ENCODE assay signal across 26 cellular contexts in genomic region chr7:151094675-151095074, GRCh38. TPM values are rescaled to one million over a fixed set of nuclear protein-coding genes. Genes with fewer than 3 reads are reported as not detected.
DNase-seq lines count a peak whose midpoint lies in the region; ATAC-seq and TF ChIP-seq lines count a peak whose summit lies in the region.
"Had no signal": no experiment of that assay in that cellular context is flagged by ENCODE, and none has a peak within 500 bp of the region (broad histone marks: within the 10 kb centered on the region; RNA-seq: fewer than 3 reads in every experiment).

No MANE protein-coding gene starts in this region.

- H3K27me3 ChIP-seq in GM23248 (replicated peaks; ENCODE audit: insufficient read depth) (no peaks in the 10 kb centered on the region), foreskin keratinocyte (no peaks in the 10 kb centered on the region)
- H3K27me3 ChIP-seq: neural progenitor cell, SJSA1 had no signal

- peaks cover 22% of the 10 kb centered on the region for H3F3A ChIP-seq in GM23248 (ENCODE audit: insufficient read depth)

- WGBS in GM23248 (ENCODE audit: low coverage in 1 of 2, low lambda C conversion rate in 2 of 2, missing lambda C conversion rate in 2 of 2), 2 experiments = 76 to 80% methylated on average over 5 of the region's 5 CpGs

- in situ Hi-C loops in GM23248 (cut with MboI) = no loop called here

- H3K27ac Mint-ChIP-seq in stimulated activated effector memory CD8-positive, alpha-beta T cell treated with anti-CD3 and anti-CD28 coated beads, Interleukin-12 subunit alpha, Interleukin-12 subunit beta, amount 100 ng/mL, for 72 hours = peak overlapping the region; percentile 26
- H3K27ac Mint-ChIP-seq: activated CD8-positive, alpha-beta memory T cell treated with anti-CD3 and anti-CD28 coated beads, Interleukin-2, amount 10 ng/mL, durations not matched to agents 7 days and 5 days; activated naive CD4-positive, alpha-beta T cell treated with anti-CD3 and anti-CD28 coated beads, Interleukin-2, amount 10 ng/mL, durations not matched to agents 7 days and 5 days; neural progenitor cell had no signal

- TF ChIP-seq CTCF in VCaP (conservative IDR thresholded peaks at IDR 0.05) (no peak), foreskin keratinocyte (conservative IDR thresholded peaks at IDR 0.05) (no peak)

- H3K79me2 ChIP-seq in GM23248 (ENCODE audit: insufficient read depth) = peaks cover 100% of the 10 kb centered on the region

- H3K9me2 ChIP-seq in GM23248 (ENCODE audit: insufficient read depth) = no peaks in the 10 kb centered on the region

- no peak overlapping the region for H2AFZ ChIP-seq in GM23248
- H2AFZ ChIP-seq: neural progenitor cell had no signal

- no peaks in the 10 kb centered on the region for H3K36me3 ChIP-seq in GM23248 (ENCODE audit: low read depth)
- H3K36me3 ChIP-seq: neural progenitor cell, SJSA1 had no signal

- peak; percentile 45 for ATAC-seq in foreskin keratinocyte
- ATAC-seq in stimulated activated effector memory CD8-positive, alpha-beta T cell treated with anti-CD3 and anti-CD28 coated beads, Interleukin-12 subunit alpha, Interleukin-12 subunit beta, amount 100 ng/mL, for 72 hours = no peak
- ATAC-seq: activated CD8-positive, alpha-beta memory T cell treated with anti-CD3 and anti-CD28 coated beads, Interleukin-2, amount 10 ng/mL, durations not matched to agents 7 days and 5 days; mucosa of descending colon; psoas muscle had no signal

- H3K27ac ChIP-seq in GM23248 = peak overlapping the region; percentile 57
- peak overlapping the region; percentile 23; the same call in 1 of the 2 replicates for H3K27ac ChIP-seq in VCaP
- no peak overlapping the region for H3K27ac ChIP-seq in foreskin keratinocyte
- H3K27ac ChIP-seq: KMS-11, lower lobe of right lung, neural progenitor cell, psoas muscle, SJSA1, skin epidermis had no signal

- H3K9ac ChIP-seq in GM23248 = no peak overlapping the region
- H3K9ac ChIP-seq: KMS-11, neural progenitor cell had no signal

- no peak overlapping the region for H3K4me3 Mint-ChIP-seq in stimulated activated effector memory CD8-positive, alpha-beta T cell treated with anti-CD3 and anti-CD28 coated beads, Interleukin-12 subunit alpha, Interleukin-12 subunit beta, amount 100 ng/mL, for 72 hours
- H3K4me3 Mint-ChIP-seq: activated CD8-positive, alpha-beta memory T cell treated with anti-CD3 and anti-CD28 coated beads, Interleukin-2, amount 10 ng/mL, durations not matched to agents 7 days and 5 days; activated naive CD4-positive, alpha-beta T cell treated with anti-CD3 and anti-CD28 coated beads, Interleukin-2, amount 10 ng/mL, durations not matched to agents 7 days and 5 days; CD14-positive monocyte; neural progenitor cell had no signal

- peak; percentile 68 for DNase-seq in GM23248
- DNase-seq in foreskin keratinocyte = no peak
- no peak for DNase-seq in stimulated activated effector memory CD8-positive, alpha-beta T cell treated with anti-CD3 and anti-CD28 coated beads, Interleukin-12 subunit alpha, Interleukin-12 subunit beta, amount 100 ng/mL, for 72 hours (ENCODE audit: low spot score in 2 of 2)
- DNase-seq in NAMALWA (ENCODE audit: low spot score) = no peak
- DNase-seq in NCI-H2227 (lab: John Stamatoyannopoulos, UW; ENCODE audit: unreplicated experiment) = no peak
- DNase-seq in KG1 (lab: John Stamatoyannopoulos, UW) = no peak
- DNase-seq: activated CD4-positive, alpha-beta T cell treated with anti-CD3 and anti-CD28 coated beads, Interleukin-2, amount 50 U/mL, for 1 hour; activated CD8-positive, alpha-beta memory T cell treated with anti-CD3 and anti-CD28 coated beads, Interleukin-2, amount 10 ng/mL, durations not matched to agents 7 days and 5 days; activated naive CD4-positive, alpha-beta T cell treated with anti-CD3 and anti-CD28 coated beads, Interleukin-2, amount 10 ng/mL, durations not matched to agents 7 days and 5 days; Calu3; cortex of kidney; DND-41; HCEC 1CT; lower lobe of right lung; mucosa of descending colon; NCI-H146; NCI-H524 treated with DMSO at 0.1 percent for 48 hours; stimulated activated CD4-positive, alpha-beta T cell treated with anti-CD3 and anti-CD28 coated beads, Interleukin-1b, Interleukin-23, amount 100 ng/mL, for 48 hours; T-helper 1 cell had no signal

- peaks cover 15% of the 10 kb centered on the region for H4K20me1 ChIP-seq in GM23248 (ENCODE audit: insufficient read depth)

- no peak overlapping the region for H3K4me2 ChIP-seq in GM23248 (ENCODE audit: unreplicated experiment)
- H3K4me2 ChIP-seq: KMS-11, neural progenitor cell had no signal

- H3K4me1 Mint-ChIP-seq in stimulated activated effector memory CD8-positive, alpha-beta T cell treated with anti-CD3 and anti-CD28 coated beads, Interleukin-12 subunit alpha, Interleukin-12 subunit beta, amount 100 ng/mL, for 72 hours = peaks cover 16% of the 10 kb centered on the region
- H3K4me1 Mint-ChIP-seq: activated CD8-positive, alpha-beta memory T cell treated with anti-CD3 and anti-CD28 coated beads, Interleukin-2, amount 10 ng/mL, durations not matched to agents 7 days and 5 days; activated naive CD4-positive, alpha-beta T cell treated with anti-CD3 and anti-CD28 coated beads, Interleukin-2, amount 10 ng/mL, durations not matched to agents 7 days and 5 days had no signal

- H3K4me1 ChIP-seq in GM23248 (ENCODE audit: insufficient read depth) = peaks cover 3% of the 10 kb centered on the region
- H3K4me1 ChIP-seq in foreskin keratinocyte = peaks cover 1% of the 10 kb centered on the region

- no peaks in the 10 kb centered on the region for H3K9me3 Mint-ChIP-seq in stimulated activated effector memory CD8-positive, alpha-beta T cell treated with anti-CD3 and anti-CD28 coated beads, Interleukin-12 subunit alpha, Interleukin-12 subunit beta, amount 100 ng/mL, for 72 hours
- H3K9me3 Mint-ChIP-seq: activated naive CD4-positive, alpha-beta T cell treated with anti-CD3 and anti-CD28 coated beads, Interleukin-2, amount 10 ng/mL, durations not matched to agents 7 days and 5 days; neural progenitor cell had no signal

- H3K4me3 ChIP-seq in GM23248 = no peak overlapping the region
- H3K4me3 ChIP-seq: lower lobe of right lung, mucosa of descending colon, neural progenitor cell, psoas muscle, SJSA1, skin epidermis had no signal

- no peaks in the 10 kb centered on the region for H3K9me3 ChIP-seq in GM23248 (ENCODE audit: low read depth)
- H3K9me3 ChIP-seq: lower lobe of right lung, mucosa of descending colon, psoas muscle, SJSA1 had no signal

- H3K36me3 Mint-ChIP-seq in stimulated activated effector memory CD8-positive, alpha-beta T cell treated with anti-CD3 and anti-CD28 coated beads, Interleukin-12 subunit alpha, Interleukin-12 subunit beta, amount 100 ng/mL, for 72 hours = no peaks in the 10 kb centered on the region
- H3K36me3 Mint-ChIP-seq: activated CD8-positive, alpha-beta memory T cell treated with anti-CD3 and anti-CD28 coated beads, Interleukin-2, amount 10 ng/mL, durations not matched to agents 7 days and 5 days; activated naive CD4-positive, alpha-beta T cell treated with anti-CD3 and anti-CD28 coated beads, Interleukin-2, amount 10 ng/mL, durations not matched to agents 7 days and 5 days had no signal

RNA-seq across cellular contexts. Expression of gene AGAP3, which starts 8.4 kb away (rescaled TPM):
- 37.8 and 43.3 TPM in 2 replicates for total RNA-seq in GM23248 (2014; rRNA removed; shearing (Covaris generic))
- 10.3 and 10.5 TPM in 2 replicates for polyA plus RNA-seq in GM23248 (2016; fragmentation: Nextera tagmentation; extraction: Ambion mirVana)
- total RNA-seq in foreskin keratinocyte = 105 and 106 TPM in 2 replicates
- polyA plus RNA-seq in foreskin keratinocyte = 116 and 124 TPM in 2 replicates

RNA-seq across cellular contexts. Expression of gene TMUB1, which starts 11.4 kb away (rescaled TPM):
- 33.6 and 43.3 TPM in 2 replicates for total RNA-seq in GM23248 (2014; rRNA removed; shearing (Covaris generic))
- polyA plus RNA-seq in GM23248 (2016; fragmentation: Nextera tagmentation; extraction: Ambion mirVana) (19.9 and 20.4 TPM in 2 replicates), foreskin keratinocyte (74.3 and 83.3 TPM in 2 replicates)
- 38.8 and 39.7 TPM in 2 replicates for total RNA-seq in foreskin keratinocyte

RNA-seq across cellular contexts. Expression of gene FASTK, which starts 14.1 kb away (rescaled TPM):
- total RNA-seq in GM23248 (2014; rRNA removed; shearing (Covaris generic)) = 141 and 145 TPM in 2 replicates
- 109 and 111 TPM in 2 replicates for polyA plus RNA-seq in GM23248 (2016; fragmentation: Nextera tagmentation; extraction: Ambion mirVana)
- total RNA-seq in foreskin keratinocyte = 49.4 and 55.2 TPM in 2 replicates
- 64.6 and 71.5 TPM in 2 replicates for polyA plus RNA-seq in foreskin keratinocyte

RNA-seq across cellular contexts. Expression of gene SLC4A2, which starts 35.3 kb away (rescaled TPM):
- 80.3 and 94.6 TPM in 2 replicates for total RNA-seq in GM23248 (2014; rRNA removed; shearing (Covaris generic))
- polyA plus RNA-seq in GM23248 (2016; fragmentation: Nextera tagmentation; extraction: Ambion mirVana) = 59.4 and 61.2 TPM in 2 replicates
- total RNA-seq in foreskin keratinocyte = 70.8 and 83.6 TPM in 2 replicates
- polyA plus RNA-seq in foreskin keratinocyte = 81.1 and 86.5 TPM in 2 replicates

RNA-seq across cellular contexts. Expression of gene CDK5, which starts 37.0 kb away (rescaled TPM):
- 16.2 and 27.7 TPM in 2 replicates for total RNA-seq in GM23248 (2014; rRNA removed; shearing (Covaris generic))
- polyA plus RNA-seq in GM23248 (2016; fragmentation: Nextera tagmentation; extraction: Ambion mirVana) (27.6 and 28.3 TPM in 2 replicates), foreskin keratinocyte (22.5 and 22.6 TPM in 2 replicates)
- 17.7 and 18.6 TPM in 2 replicates for total RNA-seq in foreskin keratinocyte
